In the genomic region with DNA sequence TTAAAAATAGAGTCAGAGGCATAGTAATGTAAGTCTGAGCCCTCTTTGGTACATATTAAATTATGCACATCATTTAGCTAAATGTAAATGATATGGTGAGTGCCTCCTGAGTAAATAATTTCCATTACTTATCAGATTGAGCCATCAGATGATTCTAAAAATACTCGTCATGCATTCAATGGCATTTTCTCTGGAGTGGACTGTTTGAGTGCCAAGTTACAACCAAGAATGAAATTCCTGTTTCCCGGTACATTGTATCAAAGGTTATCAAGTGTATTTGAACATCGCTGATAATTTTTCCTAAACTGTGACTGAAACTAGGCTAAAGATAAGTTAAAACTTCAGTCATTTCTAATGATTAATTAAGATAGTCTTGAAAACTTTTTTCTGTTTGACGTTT, we compare ENCODE assay signal across 1 cellular context.
TF ChIP-seq lines count a peak whose summit lies in the region.

No MANE protein-coding gene starts in this region.

TF ChIP-seq in SK-N-SH, 30 proteins besides CTCF, POLR2A, EP300 and RAD21 (continued from another document):
- TF ChIP-seq ELF1 (IDR thresholded peaks at IDR 0.05) = no peak
